In genomic region chr18:48409591-48410094, GRCh38 we compare ENCODE assay signal across 8 cellular contexts. TPM values are rescaled to one million over a fixed set of nuclear protein-coding genes. Genes with fewer than 3 reads are reported as not detected.
A peak's percentile ranks its signal among the peaks of the same experiment; 100 is the strongest.
DNase-seq lines count a peak whose midpoint lies in the region; ATAC-seq and TF ChIP-seq lines count a peak whose summit lies in the region.

No MANE protein-coding gene starts in this region.

- TF ChIP-seq CTCF in tibial nerve (IDR thresholded peaks at IDR 0.05): peak in 1 of 5 experiments; percentile 13

- H3K9me3 ChIP-seq in SK-N-MC (ENCODE audit: low read depth, low read length): no peaks in the 10 kb centered on the region
- H3K9me3 ChIP-seq in effector memory CD4-positive, alpha-beta T cell (ENCODE audit: control insufficient read depth, low read length): no peaks in the 10 kb centered on the region
- no peaks in the 10 kb centered on the region for H3K9me3 ChIP-seq in tibial nerve

- no peak for TF ChIP-seq POLR2A in tibial nerve (IDR thresholded peaks at IDR 0.05)

- no peak for TF ChIP-seq EP300 in tibial nerve (IDR thresholded peaks at IDR 0.05)

- ATAC-seq in HG02642 (IDR thresholded peaks at IDR 0.05; ENCODE audit: poor library complexity, unreplicated experiment): peak; percentile 17
- no peak for ATAC-seq in GM21528 (IDR thresholded peaks at IDR 0.05; ENCODE audit: low FRiP score, unreplicated experiment)

- 0 to 1% methylated on average over 22 to 40 of the region's 55 CpGs for WGBS in tibial nerve, 2 donors

- no peak overlapping the region for H3K9ac ChIP-seq in SK-N-MC (ENCODE audit: insufficient read length)

- peak; percentile 81 for DNase-seq in DMS53 treated with DMSO at 0.1 percent for 48 hours (lab: John Stamatoyannopoulos, UW; ENCODE audit: unreplicated experiment)
- no peak for DNase-seq in SK-N-MC (ENCODE audit: low read depth, low spot score)
- no peak for DNase-seq in effector memory CD4-positive, alpha-beta T cell
- DNase-seq in midbrain (lab: John Stamatoyannopoulos, UW): peak; percentile 41
- no peak for DNase-seq in tibial nerve (ENCODE audit: low spot score in 2 of 2)
- DNase-seq in SKM-1 treated with dmso at 0.1 percent for 144 hours (lab: John Stamatoyannopoulos, UW; ENCODE audit: unreplicated experiment): no peak

- H3K27ac ChIP-seq in SK-N-MC (no peak overlapping the region), tibial nerve (peak overlapping the region; percentile 21 to 87 (median 73))
- peak overlapping the region; percentile 18 for H3K27ac ChIP-seq in effector memory CD4-positive, alpha-beta T cell (ENCODE audit: insufficient read depth, low read length, poor library complexity, severe bottlenecking)

- no peaks in the 10 kb centered on the region for H3K36me3 ChIP-seq in SK-N-MC (ENCODE audit: insufficient read depth, low read length)
- no peaks in the 10 kb centered on the region for H3K36me3 ChIP-seq in effector memory CD4-positive, alpha-beta T cell (ENCODE audit: control insufficient read depth, insufficient read depth, low read length)
- no peaks in the 10 kb centered on the region for H3K36me3 ChIP-seq in tibial nerve

- H3K4me1 ChIP-seq in effector memory CD4-positive, alpha-beta T cell (ENCODE audit: control insufficient read depth, insufficient read depth, low read length, poor library complexity, severe bottlenecking): peaks cover 18% of the 10 kb centered on the region
- peaks cover 0 to 34% (median 10%) of the 10 kb centered on the region in 4 donors for H3K4me1 ChIP-seq in tibial nerve

- H3K4me3 ChIP-seq in SK-N-MC: peak overlapping the region; percentile 80
- H3K4me3 ChIP-seq in effector memory CD4-positive, alpha-beta T cell (ENCODE audit: insufficient read depth, low read depth, low read length, poor library complexity, severe bottlenecking): peak overlapping the region; percentile 73
- H3K4me3 ChIP-seq in tibial nerve: peak overlapping the region; percentile 55 to 93 (median 78)

- H3K27me3 ChIP-seq in effector memory CD4-positive, alpha-beta T cell (replicated peaks; ENCODE audit: control insufficient read depth, insufficient read depth, low read length, poor library complexity, severe bottlenecking): peaks cover 29% of the 10 kb centered on the region
- H3K27me3 ChIP-seq in tibial nerve: peaks cover 0 to 28% of the 10 kb centered on the region in 2 donors

RNA-seq across cellular contexts. Expression of gene ZBTB7C, which starts 0.5 kb away (rescaled TPM):
- 10 to 100 TPM; 24.6 to 95.0 (median 75.3) TPM for total RNA-seq in tibial nerve

Comparison
In these comparisons a context has a peak if more than half of its experiments do, and no peak if none do; other contexts are left out.
1. DNase-seq: peak in DMS53 treated with DMSO at 0.1 percent for 48 hours (single experiment) and midbrain (single experiment); none in SK-N-MC (single experiment), effector memory CD4-positive, alpha-beta T cell (0 of 3), tibial nerve (0 of 2) and SKM-1 treated with dmso at 0.1 percent for 144 hours (single experiment).
2. Peak in every context shown above with its lines, with median percentiles within 50 percentile points of each other: H3K4me3 ChIP-seq.